In the genomic region with DNA sequence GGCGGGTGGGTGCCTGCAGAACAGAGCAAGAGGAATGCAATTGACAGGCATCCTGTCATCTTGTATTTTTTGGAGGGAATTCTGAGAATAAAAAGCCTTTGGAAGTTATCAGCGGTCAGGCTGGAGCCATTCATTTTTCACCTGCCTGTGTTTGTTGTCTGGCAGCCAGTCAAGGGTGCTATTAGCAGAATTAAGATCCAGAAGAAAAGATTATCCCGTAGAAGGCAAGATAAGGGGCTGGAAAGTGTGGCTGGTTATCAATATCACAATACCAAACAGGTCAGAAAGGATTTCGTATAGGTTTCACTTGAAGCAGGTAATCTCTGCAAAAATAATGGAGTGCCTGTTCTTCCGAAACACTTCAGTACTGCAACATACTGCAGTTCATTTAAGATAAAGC, we compare ENCODE assay signal across 16 cellular contexts.
"Had no signal": no experiment of that assay in that cellular context is flagged by ENCODE, and none has a peak within 500 bp of the region (broad histone marks: within the 10 kb centered on the region; RNA-seq: fewer than 3 reads in every experiment).

No MANE protein-coding gene starts in this region.

- H3K9me3 Mint-ChIP-seq: activated naive CD4-positive, alpha-beta T cell treated with anti-CD3 and anti-CD28 coated beads for 36 hours; activated T-helper 17 cell treated with anti-CD3 and anti-CD28 coated beads, Interleukin-2, amount 50 U/mL, for 72 hours; stimulated activated naive B cell treated with anti-CD40 and anti-IgM and Interleukin-4, amounts not matched to agents 10 μg/mL and 1 μg/mL and 100 μg/mL, for 72 hours had no signal

- H3K4me1 ChIP-seq: transverse colon had no signal

- H3K4me3 Mint-ChIP-seq: activated CD4-positive, alpha-beta T cell treated with anti-CD3 and anti-CD28 coated beads for 36 hours; activated CD8-positive, alpha-beta T cell treated with anti-CD3 and anti-CD28 coated beads, Interleukin-2, amount 10 ng/mL, durations not matched to agents 7 days and 5 days; activated naive CD4-positive, alpha-beta T cell treated with anti-CD3 and anti-CD28 coated beads for 36 hours; activated T-helper 17 cell treated with anti-CD3 and anti-CD28 coated beads, Interleukin-2, amount 50 U/mL, for 72 hours; natural killer cell; stimulated activated naive B cell treated with anti-CD40 and anti-IgM and Interleukin-4, amounts not matched to agents 10 μg/mL and 1 μg/mL and 100 μg/mL, for 72 hours had no signal

- H3K36me3 ChIP-seq: transverse colon had no signal

- DNase-seq: activated CD4-positive, alpha-beta T cell treated with anti-CD3 and anti-CD28 coated beads for 36 hours; activated CD8-positive, alpha-beta T cell treated with anti-CD3 and anti-CD28 coated beads, Interleukin-2, amount 10 ng/mL, durations not matched to agents 7 days and 5 days; activated naive CD4-positive, alpha-beta T cell treated with anti-CD3 and anti-CD28 coated beads for 36 hours; head of caudate nucleus; left colon; natural killer cell; nucleus accumbens; stimulated activated CD4-positive, alpha-beta T cell treated with anti-CD3 and anti-CD28 coated beads, Interleukin-2, amount 100 ng/mL, for 24 hours; stimulated activated naive B cell treated with anti-CD40 and anti-IgM and Interleukin-4, amounts not matched to agents 10 μg/mL and 1 μg/mL and 100 μg/mL, for 72 hours; substantia nigra; T-helper 9 cell; transverse colon had no signal

- H3K9me3 ChIP-seq: transverse colon had no signal

- H3K4me3 ChIP-seq: transverse colon had no signal

- ATAC-seq: activated CD4-positive, alpha-beta T cell treated with anti-CD3 and anti-CD28 coated beads for 36 hours; activated CD8-positive, alpha-beta T cell treated with anti-CD3 and anti-CD28 coated beads, Interleukin-2, amount 10 ng/mL, durations not matched to agents 7 days and 5 days; activated T-helper 17 cell treated with anti-CD3 and anti-CD28 coated beads, Interleukin-2, amount 50 U/mL, for 72 hours; foreskin keratinocyte; left colon; natural killer cell; sciatic nerve; stimulated activated naive B cell treated with anti-CD40 and anti-IgM and Interleukin-4, amounts not matched to agents 10 μg/mL and 1 μg/mL and 100 μg/mL, for 72 hours had no signal

- H3K4me1 Mint-ChIP-seq: activated T-helper 17 cell treated with anti-CD3 and anti-CD28 coated beads, Interleukin-2, amount 50 U/mL, for 72 hours had no signal

- H3K27ac Mint-ChIP-seq: activated CD4-positive, alpha-beta T cell treated with anti-CD3 and anti-CD28 coated beads for 36 hours; activated CD8-positive, alpha-beta T cell treated with anti-CD3 and anti-CD28 coated beads, Interleukin-2, amount 10 ng/mL, durations not matched to agents 7 days and 5 days; activated naive CD4-positive, alpha-beta T cell treated with anti-CD3 and anti-CD28 coated beads for 36 hours; activated T-helper 17 cell treated with anti-CD3 and anti-CD28 coated beads, Interleukin-2, amount 50 U/mL, for 72 hours; natural killer cell; stimulated activated naive B cell treated with anti-CD40 and anti-IgM and Interleukin-4, amounts not matched to agents 10 μg/mL and 1 μg/mL and 100 μg/mL, for 72 hours had no signal

- H3K27me3 ChIP-seq: foreskin keratinocyte had no signal

- H3K27ac ChIP-seq: foreskin keratinocyte, transverse colon, VCaP had no signal

- H3K36me3 Mint-ChIP-seq: natural killer cell; stimulated activated naive B cell treated with anti-CD40 and anti-IgM and Interleukin-4, amounts not matched to agents 10 μg/mL and 1 μg/mL and 100 μg/mL, for 72 hours had no signal
